In genomic region chr9:15101046-15101445, GRCh38 we compare ENCODE assay signal across 19 cellular contexts.
DNase-seq lines count a peak whose midpoint lies in the region; ATAC-seq and TF ChIP-seq lines count a peak whose summit lies in the region.
"Had no signal": no experiment of that assay in that cellular context is flagged by ENCODE, and none has a peak within 500 bp of the region (broad histone marks: within the 10 kb centered on the region; RNA-seq: fewer than 3 reads in every experiment).

No MANE protein-coding gene starts in this region.

- no peak overlapping the region for H3K4me2 ChIP-seq in GM23338
- H3K4me2 ChIP-seq in IMR-90 (ENCODE audit: low read depth, low read length): no peak overlapping the region; the same call in 1 of the 2 replicates
- H3K4me2 ChIP-seq: SK-N-SH had no signal

- no peak overlapping the region for H3K9ac ChIP-seq in IMR-90 (ENCODE audit: low read depth, low read length)
- H3K9ac ChIP-seq: SK-N-SH had no signal

- no peak overlapping the region for H3K56ac ChIP-seq in IMR-90 (ENCODE audit: extremely low read depth, insufficient read depth, low read length)

- H3K27me3 Mint-ChIP-seq in GM23338 (ENCODE audit: insufficient read depth, low read depth, poor library complexity) (no peaks in the 10 kb centered on the region), nephron (ENCODE audit: low read depth) (no peaks in the 10 kb centered on the region)

- no peaks in the 10 kb centered on the region; the same call in 1 of the 2 replicates for H3K9me1 ChIP-seq in IMR-90 (ENCODE audit: insufficient read depth, low read length)

- peak overlapping the region; percentile 64 for H2AFZ ChIP-seq in GM23338
- H2AFZ ChIP-seq in IMR-90 (replicated peaks; ENCODE audit: low read length, poor library complexity): no peak overlapping the region

- H3K4me3 ChIP-seq in GM23338 (no peak overlapping the region), IMR-90 (ENCODE audit: insufficient read depth, low read depth, low read length) (no peak overlapping the region), fibroblast of pulmonary artery (replicated peaks; ENCODE audit: low read depth, low read length) (no peak overlapping the region)
- H3K4me3 ChIP-seq: HAP-1, K562 had no signal

- H3K4me3 Mint-ChIP-seq in GM23338 (no peak overlapping the region), nephron (peak overlapping the region in 1 of 3 experiments; percentile 1)
- H3K4me3 Mint-ChIP-seq: CD4-positive, CD25-positive, alpha-beta regulatory T cell had no signal

- ATAC-seq in GM23338 (no peak), IMR-90 (ENCODE audit: low read depth) (no peak)
- ATAC-seq: K562 had no signal

- no peak overlapping the region for H2BK20ac ChIP-seq in IMR-90 (ENCODE audit: low read depth, low read length)

- no peak overlapping the region for H3K14ac ChIP-seq in IMR-90 (replicated peaks; ENCODE audit: low read depth, low read length)

- intact Hi-C loops in IMR-90 (cut with micrococcal nuclease): loop anchor here (10.0 kb wide), 1 partner anchor 504 kb away; no protein-coding TSS in a partner anchor
- intact Hi-C loops in cardiac septum (cut with DNase I): no loop called here

- no peaks in the 10 kb centered on the region for H3K9me3 ChIP-seq in IMR-90 (ENCODE audit: control insufficient read depth, insufficient read depth, low read length)
- H3K9me3 ChIP-seq: HAP-1, SK-N-SH had no signal

- in situ Hi-C loops in IMR-90 (cut with MboI; ENCODE audit: low sequenced_read_pairs): loop anchor here (5.0 kb wide), 1 partner anchor 36 kb away; no protein-coding TSS in a partner anchor

- no peak overlapping the region for H2AK5ac ChIP-seq in IMR-90 (ENCODE audit: low read depth, low read length)

- no peaks in the 10 kb centered on the region for H3K36me3 ChIP-seq in GM23338 (ENCODE audit: insufficient read depth)
- no peaks in the 10 kb centered on the region for H3K36me3 ChIP-seq in IMR-90 (ENCODE audit: control insufficient read depth, insufficient read depth, low read length)
- H3K36me3 ChIP-seq: HAP-1 had no signal

- no TSS peak for BruUV-seq in IMR-90 (replicated peaks; lab: Mats Ljungman, UMichigan)

- no peak for TF ChIP-seq RAD21 in IMR-90 (IDR thresholded peaks at IDR 0.05; ENCODE audit: low read length)

- no peaks in the 10 kb centered on the region for H3K9me2 ChIP-seq in GM23338 (ENCODE audit: insufficient read depth)
- H3K9me2 ChIP-seq: SK-N-SH had no signal

- H2BK15ac ChIP-seq in IMR-90 (ENCODE audit: low read depth, low read length): no peak overlapping the region

- no peak overlapping the region for H4K5ac ChIP-seq in IMR-90 (ENCODE audit: low read depth, low read length)

- WGBS in IMR-90 (ENCODE audit: extremely low coverage in 2 of 2, insufficient read length in 1 of 2), 2 experiments: 12% methylated on average over 5 of the region's 8 CpGs; no CpG with 5 or more reads in 1 of the 2 experiments

- H3K79me1 ChIP-seq in IMR-90 (ENCODE audit: low read depth in 1 of 2, low read length in 2 of 2): no peaks in the 10 kb centered on the region

- H3K27ac Mint-ChIP-seq in GM23338: no peak overlapping the region
- H3K27ac Mint-ChIP-seq in nephron: peak overlapping the region; percentile 83 to 93 (median 89)
- H3K27ac Mint-ChIP-seq: CD4-positive, CD25-positive, alpha-beta regulatory T cell had no signal

- no peak overlapping the region for H3K23ac ChIP-seq in IMR-90 (ENCODE audit: low read depth, low read length)

- H3K4ac ChIP-seq in IMR-90 (ENCODE audit: low read depth, low read length): no peak overlapping the region

- POLR2A ChIA-PET in IMR-90 (lab: Charles Lee; ENCODE audit: unreplicated experiment): no interaction called here

- peaks cover 2% of the 10 kb centered on the region; the same call in 1 of the 3 replicates for H3K4me1 Mint-ChIP-seq in GM23338
- H3K4me1 Mint-ChIP-seq in nephron: peaks cover 31% of the 10 kb centered on the region
- H3K4me1 Mint-ChIP-seq: CD4-positive, CD25-positive, alpha-beta regulatory T cell had no signal

- TF ChIP-seq CTCF in GM23338 (conservative IDR thresholded peaks at IDR 0.05; ENCODE audit: low read depth in 2 of 2): no peak
- TF ChIP-seq CTCF in IMR-90 (conservative IDR thresholded peaks at IDR 0.05; ENCODE audit: low read depth, low read length): no peak
- no peak for TF ChIP-seq CTCF in fibroblast of pulmonary artery (IDR thresholded peaks at IDR 0.05; ENCODE audit: low read length, missing control alignments)
- no peak for TF ChIP-seq CTCF in nephron (IDR thresholded peaks at IDR 0.05; ENCODE audit: unreplicated experiment in 3 of 3)

- no peak overlapping the region for H4K8ac ChIP-seq in IMR-90 (ENCODE audit: low read depth in 2 of 2, low read length in 2 of 2)

- H4K20me1 ChIP-seq in GM23338 (replicated peaks; ENCODE audit: insufficient read depth) (no peaks in the 10 kb centered on the region), IMR-90 (ENCODE audit: insufficient read depth, low read length) (no peaks in the 10 kb centered on the region)

- no peak overlapping the region for H2BK5ac ChIP-seq in IMR-90 (ENCODE audit: low read depth, low read length, poor library complexity, severe bottlenecking)

- H3K79me2 ChIP-seq in GM23338 (replicated peaks; ENCODE audit: insufficient read depth): no peaks in the 10 kb centered on the region

- H3K9me3 Mint-ChIP-seq in GM23338: no peaks in the 10 kb centered on the region
- H3K9me3 Mint-ChIP-seq in nephron: peaks cover 6% of the 10 kb centered on the region

- H3F3A ChIP-seq in GM23338 (replicated peaks; ENCODE audit: low read depth): no peaks in the 10 kb centered on the region

- H3K27me3 ChIP-seq in GM23338 (ENCODE audit: insufficient read depth) (no peaks in the 10 kb centered on the region), IMR-90 (ENCODE audit: control insufficient read depth, insufficient read depth, low read length) (no peaks in the 10 kb centered on the region; the same call in 1 of the 2 replicates)

- H4K91ac ChIP-seq in IMR-90 (ENCODE audit: insufficient read depth, low read depth, low read length): no peak overlapping the region

- no peaks in the 10 kb centered on the region for H3K4me1 ChIP-seq in GM23338 (ENCODE audit: insufficient read depth)
- peaks cover 2% of the 10 kb centered on the region; the same call in 1 of the 2 replicates for H3K4me1 ChIP-seq in IMR-90 (ENCODE audit: control insufficient read depth, insufficient read depth, low read length)
- H3K4me1 ChIP-seq: HAP-1 had no signal

- dilution Hi-C loops in IMR-90 (cut with HindIII; ENCODE audit: low sequenced_read_pairs, unreplicated experiment): no loop called here

- no peak overlapping the region for H2BK120ac ChIP-seq in IMR-90 (ENCODE audit: low read depth, low read length)

- H3K36me3 Mint-ChIP-seq in GM23338 (ENCODE audit: low read depth) (no peaks in the 10 kb centered on the region), nephron (ENCODE audit: low read depth) (no peaks in the 10 kb centered on the region)
- H3K36me3 Mint-ChIP-seq: CD4-positive, CD25-positive, alpha-beta regulatory T cell had no signal

- CTCF ChIA-PET in IMR-90 (lab: Yijun Ruan, JAX): interaction anchor here (1.9 kb wide), 1 partner anchor 34 kb away, joined by 10 read pairs; no protein-coding TSS in a partner anchor

- H2AK9ac ChIP-seq in IMR-90 (replicated peaks; ENCODE audit: low read depth, low read length, poor library complexity): no peak overlapping the region

- no peak overlapping the region for H3K27ac ChIP-seq in GM23338 (ENCODE audit: low read depth)
- no peak overlapping the region for H3K27ac ChIP-seq in IMR-90 (ENCODE audit: insufficient read depth, low read length)
- H3K27ac ChIP-seq: RWPE1 had no signal

- TF ChIP-seq POLR2A in IMR-90 (IDR thresholded peaks at IDR 0.05; ENCODE audit: low read depth, low read length): no peak

- no peak for DNase-seq in GM23338 (ENCODE audit: low spot score)
- DNase-seq in IMR-90: peak; percentile 27
- DNase-seq in fibroblast of pulmonary artery (ENCODE audit: low read depth): peak; percentile 26
- DNase-seq in GF-D8 (lab: John Stamatoyannopoulos, UW): no peak
- DNase-seq in cardiac septum (ENCODE audit: low spot score): no peak
- no peak for DNase-seq in OCI-M2 (lab: John Stamatoyannopoulos, UW; ENCODE audit: unreplicated experiment)
- DNase-seq: CD4-positive, CD25-positive, alpha-beta regulatory T cell; COR-L47; MM.1S; NCI-H1048; NCI-H1436 treated with DMSO at 0.1 percent for 48 hours; NCI-H1930; NCI-H69; SHP77 treated with DMSO at 0.1 percent for 48 hours; SK-N-SH had no signal

- H3K18ac ChIP-seq in IMR-90 (ENCODE audit: low read depth, low read length): no peak overlapping the region

TF ChIP-seq in IMR-90, 13 proteins besides CTCF, POLR2A, EP300 and RAD21 (continues in another document):
- TF ChIP-seq ELK1 (IDR thresholded peaks at IDR 0.05; ENCODE audit: borderline replicate concordance, low read depth, low read length): no peak
- no peak for TF ChIP-seq CHD1 (IDR thresholded peaks at IDR 0.05; ENCODE audit: low read depth, low read length)
- no peak for TF ChIP-seq BHLHE40 (IDR thresholded peaks at IDR 0.05; ENCODE audit: low read depth, low read length)
- no peak for TF ChIP-seq RCOR1 (IDR thresholded peaks at IDR 0.05; ENCODE audit: insufficient replicate concordance, low read length)
- TF ChIP-seq CEBPB (IDR thresholded peaks at IDR 0.05; ENCODE audit: low read depth, low read length): no peak
- no peak for TF ChIP-seq MAFK (IDR thresholded peaks at IDR 0.05; ENCODE audit: low read depth, low read length)
- no peak for TF ChIP-seq NFE2L2 (IDR thresholded peaks at IDR 0.05; ENCODE audit: low read depth, low read length)
- TF ChIP-seq FOS (IDR thresholded peaks at IDR 0.05; ENCODE audit: low read depth, low read length): no peak
- TF ChIP-seq USF2 (IDR thresholded peaks at IDR 0.05; ENCODE audit: low read depth, low read length): no peak
- TF ChIP-seq MAZ (IDR thresholded peaks at IDR 0.05; ENCODE audit: borderline replicate concordance, low read depth, low read length): no peak
- TF ChIP-seq MXI1 (IDR thresholded peaks at IDR 0.05; ENCODE audit: borderline replicate concordance, low read depth, low read length): no peak
- no peak for TF ChIP-seq RFX5 (IDR thresholded peaks at IDR 0.05; ENCODE audit: low read depth, low read length)

Comparison
In these comparisons a context has a peak if more than half of its experiments do, and no peak if none do; other contexts are left out.
1. DNase-seq: peak in IMR-90 (single experiment) and fibroblast of pulmonary artery (single experiment); none in GM23338 (single experiment), GF-D8 (single experiment), cardiac septum (single experiment) and OCI-M2 (single experiment).